23 cellular contexts compared by ENCODE assay signal in the genomic region with DNA sequence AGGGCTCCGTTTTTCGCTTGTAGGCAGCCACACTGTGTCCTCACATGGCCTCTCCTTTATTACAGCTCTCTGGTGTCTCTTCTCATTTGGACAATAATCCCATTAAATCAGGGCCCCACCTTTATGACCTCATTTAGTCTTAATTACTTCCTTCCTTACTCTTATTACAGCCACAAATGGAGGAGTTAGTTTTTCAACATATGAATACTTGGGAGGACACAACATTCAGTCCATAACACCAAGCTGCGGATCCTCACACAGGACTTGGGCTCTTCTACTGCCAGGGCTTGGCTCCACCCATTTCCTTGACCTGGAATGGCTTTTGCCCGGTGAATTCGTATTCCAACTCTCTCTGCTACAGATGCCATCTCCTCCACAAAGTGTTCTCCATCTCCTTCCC.
"Had no signal": no experiment of that assay in that cellular context is flagged by ENCODE, and none has a peak within 500 bp of the region (broad histone marks: within the 10 kb centered on the region; RNA-seq: fewer than 3 reads in every experiment).

No MANE protein-coding gene starts in this region.

- H3K27ac ChIP-seq: epithelial cell of prostate, gastrocnemius medialis, left ventricle myocardium inferior, right lobe of liver, stomach, thyroid gland, upper lobe of right lung, VCaP had no signal

- DNase-seq: activated CD4-positive, alpha-beta T cell treated with anti-CD3 and anti-CD28 coated beads for 4 hours; activated CD4-positive, alpha-beta T cell treated with anti-CD3 and anti-CD28 coated beads, Interleukin-2, amount 50 U/mL, for 4 hours; activated CD8-positive, alpha-beta memory T cell treated with anti-CD3 and anti-CD28 coated beads for 24 hours; activated effector memory CD4-positive, alpha-beta T cell treated with Interleukin-2 at 50 U/mL for 16 hours; activated naive CD4-positive, alpha-beta T cell treated with Interleukin-2 at 50 U/mL for 16 hours; anterior cingulate cortex; effector CD4-positive, alpha-beta T cell; gastrocnemius medialis; glutamatergic neuron; left ventricle myocardium inferior; mesendoderm; posterior cingulate gyrus; right lobe of liver; stimulated activated CD4-positive, alpha-beta T cell treated with anti-CD3 and anti-CD28 coated beads, Interleukin-12 subunit alpha, Interleukin-12 subunit beta, amount 100 ng/mL, for 4 hours; stimulated activated CD4-positive, alpha-beta T cell treated with anti-CD3 and anti-CD28 coated beads, Interleukin-4, amount 100 ng/mL, for 24 hours; stomach; T-helper 9 cell; thyroid gland; upper lobe of right lung had no signal

- H3K4me3 ChIP-seq: gastrocnemius medialis, left ventricle myocardium inferior, lung, right lobe of liver, stomach, thyroid gland, upper lobe of right lung had no signal

- H3K27me3 ChIP-seq: gastrocnemius medialis, right lobe of liver, stomach, thyroid gland, upper lobe of right lung had no signal

- H3K36me3 ChIP-seq: gastrocnemius medialis, left ventricle myocardium inferior, right lobe of liver, stomach, thyroid gland, upper lobe of right lung had no signal

- H3K4me1 ChIP-seq: gastrocnemius medialis, left ventricle myocardium inferior, stomach, upper lobe of right lung had no signal

- ATAC-seq: gastrocnemius medialis; right lobe of liver; stimulated activated memory B cell treated with anti-CD40 and anti-IgM and Interleukin-4, amounts not matched to agents 10 μg/mL and 1 μg/mL and 100 μg/mL, for 72 hours; upper lobe of right lung had no signal

- H3K9me3 ChIP-seq: gastrocnemius medialis, left ventricle myocardium inferior, right lobe of liver, stomach, thyroid gland, upper lobe of right lung had no signal
